Comparison of ENCODE assay signal across 1 cellular context in genomic region chr4:4358093-4358840, GRCh38.
TF ChIP-seq lines count a peak whose summit lies in the region.

No MANE protein-coding gene starts in this region.

TF ChIP-seq in HepG2, 621 proteins besides CTCF, POLR2A, EP300 and RAD21 (continued from another document):
- TF ChIP-seq E2F1 (CRISPR knock-in tag; IDR thresholded peaks at IDR 0.05) (no peak), ZNF280B (CRISPR knock-in tag; IDR thresholded peaks at IDR 0.05; ENCODE audit: borderline replicate concordance) (no peak), ZSCAN9 (CRISPR knock-in tag; IDR thresholded peaks at IDR 0.05; ENCODE audit: borderline replicate concordance) (no peak), SMARCE1 (IDR thresholded peaks at IDR 0.05; ENCODE audit: borderline replicate concordance) (no peak), ZNF335 (CRISPR knock-in tag; IDR thresholded peaks at IDR 0.05) (no peak), ZNF468 (CRISPR knock-in tag; IDR thresholded peaks at IDR 0.05) (no peak), ELF4 (CRISPR knock-in tag; IDR thresholded peaks at IDR 0.05; ENCODE audit: borderline replicate concordance) (no peak), ZNF382 (CRISPR knock-in tag; IDR thresholded peaks at IDR 0.05; ENCODE audit: borderline replicate concordance) (no peak), ZFP1 (CRISPR knock-in tag; IDR thresholded peaks at IDR 0.05) (no peak), ZNF224 (CRISPR knock-in tag; IDR thresholded peaks at IDR 0.05) (no peak), ZNF143 (CRISPR knock-in tag; IDR thresholded peaks at IDR 0.05) (no peak), ZNF782 (CRISPR knock-in tag; IDR thresholded peaks at IDR 0.05; ENCODE audit: borderline replicate concordance) (no peak), DPF2 (CRISPR knock-in tag; IDR thresholded peaks at IDR 0.05; ENCODE audit: borderline replicate concordance, low read depth) (no peak)
